Comparison of ENCODE assay signal across 18 cellular contexts in genomic region chr3:42088803-42089520, GRCh38. TPM values are rescaled to one million over a fixed set of nuclear protein-coding genes. Genes with fewer than 3 reads are reported as not detected.
A peak's percentile ranks its signal among the peaks of the same experiment; 100 is the strongest.
DNase-seq lines count a peak whose midpoint lies in the region; ATAC-seq and TF ChIP-seq lines count a peak whose summit lies in the region.
"Had no signal": no experiment of that assay in that cellular context is flagged by ENCODE, and none has a peak within 500 bp of the region (broad histone marks: within the 10 kb centered on the region; RNA-seq: fewer than 3 reads in every experiment).

No MANE protein-coding gene starts in this region.

- H3K9me3 Mint-ChIP-seq in glutamatergic neuron (ENCODE audit: unreplicated experiment), result peaks cover 46% of the 10 kb centered on the region

- H3K27ac Mint-ChIP-seq in glutamatergic neuron (ENCODE audit: unreplicated experiment), result peak overlapping the region; percentile 52
- H3K27ac Mint-ChIP-seq: progenitor cell of endocrine pancreas had no signal

- peaks cover 15% of the 10 kb centered on the region for H3K27me3 Mint-ChIP-seq in glutamatergic neuron (ENCODE audit: unreplicated experiment)
- H3K27me3 Mint-ChIP-seq: progenitor cell of endocrine pancreas had no signal

- peak; percentile 63 for ATAC-seq in GM19395 (IDR thresholded peaks at IDR 0.05; ENCODE audit: unreplicated experiment)
- ATAC-seq in HG02884 (IDR thresholded peaks at IDR 0.05; ENCODE audit: unreplicated experiment), result peak; percentile 48
- no peak for ATAC-seq in HG03039 (IDR thresholded peaks at IDR 0.05; ENCODE audit: unreplicated experiment)
- ATAC-seq: heart left ventricle had no signal

- H3K4me1 Mint-ChIP-seq in glutamatergic neuron (ENCODE audit: low read depth, unreplicated experiment), result peaks cover 58% of the 10 kb centered on the region

- H3K4me3 ChIP-seq in GM12865 (ENCODE audit: low read depth, low read length), result no peak overlapping the region
- H3K4me3 ChIP-seq: heart left ventricle, upper lobe of left lung had no signal

- peaks cover 18% of the 10 kb centered on the region for H3K36me3 Mint-ChIP-seq in glutamatergic neuron (ENCODE audit: unreplicated experiment)

- peak; percentile 72 for DNase-seq in GM12865 (ENCODE audit: low read depth)
- DNase-seq in glutamatergic neuron, result no peak
- no peak for DNase-seq in COLO829 (ENCODE audit: low spot score)
- DNase-seq in NCI-H2081 (lab: John Stamatoyannopoulos, UW), result no peak
- DNase-seq in NCI-H226, result no peak
- DNase-seq: activated CD4-positive, CD25-positive, alpha-beta regulatory T cell; activated CD8-positive, alpha-beta memory T cell treated with anti-CD3 and anti-CD28 coated beads, Interleukin-2, amount 50 U/mL, for 48 hours; AML-193; kidney glomerular epithelial cell; NCI-H1105 treated with DMSO at 0.1 percent for 48 hours; OCI-M1; SW 1271; upper lobe of left lung had no signal

- peak overlapping the region; percentile 47 for H3K4me3 Mint-ChIP-seq in glutamatergic neuron (ENCODE audit: unreplicated experiment)

- no peak for TF ChIP-seq CTCF in GM12865 (IDR thresholded peaks at IDR 0.05; ENCODE audit: insufficient read depth, low read depth, low read length, missing control alignments)
- no peak for TF ChIP-seq CTCF in glutamatergic neuron (IDR thresholded peaks at IDR 0.05; ENCODE audit: partially characterized antibody, unreplicated experiment)

RNA-seq across cellular contexts. Expression of gene TRAK1, which starts 2.2 kb away (rescaled TPM):
- 308 TPM for total RNA-seq in glutamatergic neuron (ENCODE audit: unreplicated experiment)
